20 cellular contexts compared by ENCODE assay signal in the genomic region with DNA sequence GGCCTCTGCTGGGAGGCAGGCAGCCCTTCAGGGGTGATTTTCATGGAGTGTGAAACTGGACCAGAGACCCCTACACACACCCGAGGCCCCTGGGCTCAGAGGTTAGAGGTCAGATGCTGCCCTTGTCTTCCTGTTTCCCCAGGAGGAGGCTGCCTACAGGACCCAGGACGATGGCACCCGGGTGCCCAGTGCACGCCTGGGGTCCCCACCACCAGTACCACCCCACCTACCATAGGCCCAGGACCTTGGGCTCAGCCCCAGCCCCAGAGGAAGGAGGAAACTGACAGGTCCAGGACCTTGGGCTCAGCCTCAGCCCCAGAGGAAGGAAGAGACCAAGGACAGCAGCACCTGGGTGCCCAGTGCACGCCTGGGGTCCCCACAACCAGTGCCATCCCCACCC.
DNase-seq lines count a peak whose midpoint lies in the region; FAIRE-seq and TF ChIP-seq lines count a peak whose summit lies in the region.
"Had no signal": no experiment of that assay in that cellular context is flagged by ENCODE, and none has a peak within 500 bp of the region (broad histone marks: within the 10 kb centered on the region; RNA-seq: fewer than 3 reads in every experiment).

No MANE protein-coding gene starts in this region.

- no peak overlapping the region for H3K4me3 Mint-ChIP-seq in CD14-positive monocyte
- H3K4me3 Mint-ChIP-seq in chondrocyte (ENCODE audit: unreplicated experiment): no peak overlapping the region
- H3K4me3 Mint-ChIP-seq: GM23338, HFFc6 had no signal

- H3K18ac ChIP-seq in neuronal stem cell (ENCODE audit: low read length): peak overlapping the region; percentile 2

- H4K8ac ChIP-seq in neuronal stem cell (ENCODE audit: low read depth, low read length): no peak overlapping the region

- peaks cover 25 to 48% (median 43%) of the 10 kb centered on the region in 7 donors for H3K9me3 Mint-ChIP-seq in CD14-positive monocyte
- H3K9me3 Mint-ChIP-seq in chondrocyte (ENCODE audit: low read depth): peaks cover 40% of the 10 kb centered on the region

- H3K9ac ChIP-seq in neuronal stem cell (ENCODE audit: low read depth, low read length, poor library complexity): no peak overlapping the region

- H3K14ac ChIP-seq in neuronal stem cell (ENCODE audit: low read length): no peak overlapping the region

- H3K4me1 Mint-ChIP-seq in CD14-positive monocyte (no peaks in the 10 kb centered on the region), chondrocyte (ENCODE audit: low read depth) (no peaks in the 10 kb centered on the region)
- H3K4me1 Mint-ChIP-seq: CD4-positive, alpha-beta memory T cell; GM23338 had no signal

- no peak overlapping the region for H2BK12ac ChIP-seq in neuronal stem cell (ENCODE audit: low read length)

- peaks cover 14% of the 10 kb centered on the region in 2 donors for H3K4me1 ChIP-seq in neuronal stem cell (ENCODE audit: control insufficient read depth in 2 of 2, insufficient read depth in 1 of 2, low read depth in 1 of 2, low read length in 2 of 2)
- H3K4me1 ChIP-seq: A549 had no signal

- H3K4me2 ChIP-seq in neuronal stem cell (ENCODE audit: insufficient read depth, low read length, poor library complexity, severe bottlenecking): no peak overlapping the region
- H3K4me2 ChIP-seq: A549, GM23338 had no signal

- H2BK15ac ChIP-seq in neuronal stem cell (ENCODE audit: low read length): no peak overlapping the region

- H3K27ac Mint-ChIP-seq in CD14-positive monocyte (no peak overlapping the region), chondrocyte (ENCODE audit: unreplicated experiment) (no peak overlapping the region)
- H3K27ac Mint-ChIP-seq: CD4-positive, alpha-beta memory T cell; GM23338; HFFc6 had no signal

- H2AK5ac ChIP-seq in neuronal stem cell (ENCODE audit: low read depth, low read length): peak overlapping the region; percentile 43

- peaks cover 3 to 15% of the 10 kb centered on the region in 2 donors for H3K9me3 ChIP-seq in neuronal stem cell (replicated peaks in 1 of 2; ENCODE audit: control insufficient read depth in 2 of 2, insufficient read depth in 1 of 2, low read depth in 1 of 2, low read length in 2 of 2)

- H3K36me3 ChIP-seq in neuronal stem cell (replicated peaks in 1 of 2; ENCODE audit: control insufficient read depth in 2 of 2, insufficient read depth in 2 of 2, low read length in 2 of 2) (no peaks in the 10 kb centered on the region), H7 (replicated peaks; ENCODE audit: control insufficient read depth, insufficient read depth, low read length) (no peaks in the 10 kb centered on the region)

- WGBS in lower leg skin, 2 donors: 88% methylated on average over 3 to 5 of the region's 5 CpGs
- no CpG with 5 or more reads among the region's 5 CpGs for WGBS in neuronal stem cell (ENCODE audit: extremely low coverage in 2 of 2, insufficient read length in 2 of 2, insufficient replicate concordance in 1 of 2), 2 donors

- no peak overlapping the region for H3K23ac ChIP-seq in neuronal stem cell (ENCODE audit: low read depth, low read length, poor library complexity)

- H3K27me3 Mint-ChIP-seq in CD14-positive monocyte (ENCODE audit: low read depth in 3 of 3) (peaks cover 0 to 6% (median 2%) of the 10 kb centered on the region in 3 donors), chondrocyte (ENCODE audit: low read depth) (peaks cover 16% of the 10 kb centered on the region)

- no peak for TF ChIP-seq CTCF in CD14-positive monocyte (IDR thresholded peaks at IDR 0.05)
- no peak for TF ChIP-seq CTCF in chondrocyte (IDR thresholded peaks at IDR 0.05)
- no peak for TF ChIP-seq CTCF in lower leg skin (IDR thresholded peaks at IDR 0.05)

- no peak overlapping the region for H2AFZ ChIP-seq in neuronal stem cell (ENCODE audit: low read length)
- H2AFZ ChIP-seq: GM23338 had no signal

- H2BK120ac ChIP-seq in neuronal stem cell (ENCODE audit: low read depth, low read length): no peak overlapping the region

- TF ChIP-seq POLR2A in lower leg skin (IDR thresholded peaks at IDR 0.05): no peak

- FAIRE-seq in frontal cortex (lab: Jason Lieb, UNC): no peak
- FAIRE-seq: A549, G401.6, GM12892, GM18507, H54 had no signal

- H3K36me3 Mint-ChIP-seq in CD14-positive monocyte (no peaks in the 10 kb centered on the region), chondrocyte (ENCODE audit: low read depth) (peaks cover 7% of the 10 kb centered on the region)

- peak; percentile 33 for DNase-seq in CD14-positive monocyte (ENCODE audit: low spot score)
- peak; percentile 73 for DNase-seq in chondrocyte (ENCODE audit: low spot score)
- peak; percentile 8 to 62 for DNase-seq in lower leg skin (ENCODE audit: low spot score in 2 of 2)
- DNase-seq in neuronal stem cell (ENCODE audit: low spot score): no peak
- DNase-seq in hypothalamus (lab: John Stamatoyannopoulos, UW): no peak
- DNase-seq in H7: no peak
- DNase-seq in activated CD4-positive, alpha-beta T cell treated with anti-CD3 and anti-CD28 coated beads, Interleukin-2, amount 50 U/mL, for 4 hours: no peak
- DNase-seq in frontal cortex (ENCODE audit: low spot score in 2 of 2): no peak
- DNase-seq: AML-193; CD4-positive, alpha-beta memory T cell; HFFc6 had no signal

- no peak overlapping the region for H2BK5ac ChIP-seq in neuronal stem cell (ENCODE audit: low read length)

- H3K79me1 ChIP-seq in neuronal stem cell (ENCODE audit: low read depth, low read length): no peaks in the 10 kb centered on the region

- no peak overlapping the region for H3K4me3 ChIP-seq in lower leg skin (ENCODE audit: low read depth, poor library complexity, severe bottlenecking)
- H3K4me3 ChIP-seq in neuronal stem cell (ENCODE audit: low read length in 2 of 2): no peak overlapping the region
- no peak overlapping the region for H3K4me3 ChIP-seq in H7 (ENCODE audit: insufficient read depth, low read depth, low read length)
- H3K4me3 ChIP-seq: A549, GM23338 had no signal

- no peak overlapping the region for H4K91ac ChIP-seq in neuronal stem cell (ENCODE audit: low read depth, low read length, poor library complexity)

- intact Hi-C loops in CD14-positive monocyte (cut with micrococcal nuclease): no loop called here
- intact Hi-C loops in lower leg skin (cut with DNase I; ENCODE audit: low total_unique reads): no loop called here

- H3K4ac ChIP-seq in neuronal stem cell (ENCODE audit: low read length): no peak overlapping the region

- no peaks in the 10 kb centered on the region for H3K27me3 ChIP-seq in neuronal stem cell (ENCODE audit: control insufficient read depth in 3 of 3, insufficient read depth in 3 of 3, low read depth in 1 of 3, low read length in 3 of 3)
- no peaks in the 10 kb centered on the region for H3K27me3 ChIP-seq in H7 (ENCODE audit: control insufficient read depth, insufficient read depth, low read length)

- no peak overlapping the region for H3K27ac ChIP-seq in neuronal stem cell (replicated peaks; ENCODE audit: low read length)
- H3K27ac ChIP-seq: 22Rv1, A549, C4-2B, HL-60 had no signal

Comparison
In these comparisons a context has a peak if more than half of its experiments do, and no peak if none do; other contexts are left out.
1. DNase-seq: peak in CD14-positive monocyte (single experiment), chondrocyte (single experiment) and lower leg skin (2 of 2); none in neuronal stem cell (single experiment), hypothalamus (0 of 51), H7 (single experiment), activated CD4-positive, alpha-beta T cell treated with anti-CD3 and anti-CD28 coated beads, Interleukin-2, amount 50 U/mL, for 4 hours (0 of 2) and frontal cortex (0 of 2).